ENCODE assay signal across 28 cellular contexts in genomic region chr9:135371535-135371934, GRCh38.
"Had no signal": no experiment of that assay in that cellular context is flagged by ENCODE, and none has a peak within 500 bp of the region (broad histone marks: within the 10 kb centered on the region; RNA-seq: fewer than 3 reads in every experiment).

No MANE protein-coding gene starts in this region.

- H3K4me3 ChIP-seq: esophagus muscularis mucosa, gastrocnemius medialis, heart right ventricle had no signal

- ATAC-seq: activated CD8-positive, alpha-beta T cell treated with anti-CD3 and anti-CD28 coated beads for 36 hours; activated T-cell treated with anti-CD3 and anti-CD28 coated beads, Interleukin-2, amount 50 U/mL, for 4 hours; activated T-helper 17 cell treated with anti-CD3 and anti-CD28 coated beads, Interleukin-2, amount 50 U/mL, for 72 hours; effector memory CD8-positive, alpha-beta T cell; gastrocnemius medialis; heart right ventricle had no signal

- FAIRE-seq: astrocyte, colon had no signal

- DNase-seq: activated CD4-positive, alpha-beta T cell treated with anti-CD3 and anti-CD28 coated beads for 1 hour; activated CD4-positive, alpha-beta T cell treated with anti-CD3 and anti-CD28 coated beads for 4 hours; activated CD4-positive, alpha-beta T cell treated with anti-CD3 and anti-CD28 coated beads, Interleukin-2, amount 50 U/mL, for 1 hour; activated CD4-positive, alpha-beta T cell treated with anti-CD3 and anti-CD28 coated beads, Interleukin-2, amount 50 U/mL, for 48 hours; activated CD8-positive, alpha-beta memory T cell treated with anti-CD3 and anti-CD28 coated beads for 24 hours; activated CD8-positive, alpha-beta T cell treated with anti-CD3 and anti-CD28 coated beads for 36 hours; activated effector memory CD4-positive, alpha-beta T cell treated with Interleukin-2 at 50 U/mL for 16 hours; activated gamma-delta T cell treated with Interleukin-2 at 50 U/mL for 16 hours; activated naive CD4-positive, alpha-beta T cell treated with anti-CD3 and anti-CD28 coated beads, Interleukin-2, amount 50 U/mL, for 16 hours; activated naive CD4-positive, alpha-beta T cell treated with Interleukin-2 at 50 U/mL for 16 hours; activated T-cell treated with anti-CD3 and anti-CD28 coated beads, Interleukin-2, amount 50 U/mL, for 4 hours; amniotic stem cell; anterior cingulate cortex; cortex of kidney; dermis blood vessel endothelial cell; effector CD4-positive, alpha-beta T cell; effector memory CD8-positive, alpha-beta T cell; erythroblast; gastrocnemius medialis; glutamatergic neuron; heart right ventricle; T-helper 2 cell had no signal

- H3K36me3 ChIP-seq: esophagus muscularis mucosa, gastrocnemius medialis, heart right ventricle had no signal

- H3K27me3 ChIP-seq: foreskin keratinocyte had no signal

- H3K27ac ChIP-seq: esophagus muscularis mucosa, foreskin keratinocyte, gastrocnemius medialis, heart right ventricle, VCaP had no signal

- H3K9me3 ChIP-seq: esophagus muscularis mucosa, gastrocnemius medialis, heart right ventricle had no signal

- H3K4me1 ChIP-seq: esophagus muscularis mucosa, foreskin keratinocyte, gastrocnemius medialis, heart right ventricle had no signal
